ENCODE assay signal across 9 cellular contexts in the genomic region with DNA sequence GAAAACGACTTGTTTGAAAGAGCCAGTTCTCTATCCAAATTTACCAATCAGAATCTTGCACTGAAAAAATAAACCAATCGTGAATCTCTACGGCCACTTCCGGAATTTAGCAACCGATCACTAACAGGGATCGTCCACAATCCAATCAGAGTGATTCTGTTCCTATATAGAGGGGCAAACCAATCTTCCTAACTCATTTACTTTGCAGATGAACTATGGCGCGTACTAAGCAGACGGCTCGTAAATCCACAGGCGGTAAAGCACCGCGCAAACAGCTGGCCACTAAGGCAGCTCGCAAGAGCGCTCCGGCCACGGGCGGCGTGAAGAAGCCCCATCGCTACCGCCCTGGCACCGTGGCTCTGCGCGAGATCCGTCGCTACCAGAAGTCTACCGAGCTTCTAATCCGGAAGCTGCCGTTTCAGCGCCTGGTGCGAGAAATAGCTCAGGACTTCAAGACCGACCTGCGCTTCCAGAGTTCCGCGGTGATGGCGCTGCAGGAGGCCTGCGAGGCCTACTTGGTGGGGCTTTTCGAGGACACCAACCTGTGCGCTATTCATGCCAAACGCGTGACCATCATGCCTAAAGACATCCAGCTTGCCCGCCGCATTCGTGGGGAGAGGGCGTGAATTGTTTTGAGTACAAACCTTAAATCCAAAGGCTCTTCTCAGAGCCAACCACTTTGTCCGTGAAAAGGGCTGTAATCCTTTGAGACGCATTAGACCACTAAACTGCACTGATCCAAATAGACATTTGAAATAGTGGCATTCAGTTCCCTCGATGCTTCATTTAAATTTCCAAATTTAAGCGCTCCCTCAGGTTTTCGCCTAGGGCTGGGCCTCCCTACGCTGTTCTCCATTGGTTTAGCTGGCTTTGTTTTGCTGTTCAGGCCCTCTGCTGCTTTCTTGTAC.
DNase-seq lines count a peak whose midpoint lies in the region; ATAC-seq and TF ChIP-seq lines count a peak whose summit lies in the region.
"Had no signal": no experiment of that assay in that cellular context is flagged by ENCODE, and none has a peak within 500 bp of the region (broad histone marks: within the 10 kb centered on the region; RNA-seq: fewer than 3 reads in every experiment).

No MANE protein-coding gene starts in this region.

- H3K27me3 ChIP-seq in IMR-90 (ENCODE audit: control insufficient read depth, insufficient read depth, low read length) (no peaks in the 10 kb centered on the region), thymus (ENCODE audit: control insufficient read depth, insufficient read depth) (no peaks in the 10 kb centered on the region)

- peak overlapping the region; percentile 78 for H3K4ac ChIP-seq in IMR-90 (ENCODE audit: low read depth, low read length)

- peak; percentile 96 for TF ChIP-seq POLR2A in IMR-90 (IDR thresholded peaks at IDR 0.05; ENCODE audit: low read depth, low read length)

- peak overlapping the region; percentile 77 for H2AFZ ChIP-seq in IMR-90 (replicated peaks; ENCODE audit: low read length, poor library complexity)

- peak overlapping the region; percentile 44; the same call in 1 of the 2 replicates for H2BK120ac ChIP-seq in IMR-90 (ENCODE audit: low read depth, low read length)

- peak overlapping the region; percentile 54 for H3K18ac ChIP-seq in IMR-90 (ENCODE audit: low read depth, low read length)

- dilution Hi-C loops in IMR-90 (cut with HindIII; ENCODE audit: low sequenced_read_pairs, unreplicated experiment): no loop called here

- CTCF ChIA-PET in IMR-90 (lab: Yijun Ruan, JAX): interaction anchor here (0.6 to 1.5 kb wide), 3 partner anchors 31 to 370 kb away, joined by 3 to 5 read pairs (median 3); no protein-coding TSS in a partner anchor

- DNase-seq in IMR-90 (peak; percentile 97), choroid plexus epithelial cell (ENCODE audit: low read depth) (peak; percentile 97), kidney glomerular epithelial cell (lab: John Stamatoyannopoulos, UW) (peak; percentile 80), SHP77 treated with DMSO at 0.1 percent for 48 hours (lab: John Stamatoyannopoulos, UW) (no peak), cortex of kidney (lab: John Stamatoyannopoulos, UW) (no peak)

- no peak for TF ChIP-seq RAD21 in IMR-90 (IDR thresholded peaks at IDR 0.05; ENCODE audit: low read length)

- peak overlapping the region; percentile 61 for H3K23ac ChIP-seq in IMR-90 (ENCODE audit: low read depth, low read length)

- H2AK5ac ChIP-seq in IMR-90 (ENCODE audit: low read depth, low read length): peak overlapping the region; percentile 67

- H3K9ac ChIP-seq in IMR-90 (ENCODE audit: low read depth, low read length): peak overlapping the region; percentile 78

- no peaks in the 10 kb centered on the region for H3K9me3 ChIP-seq in IMR-90 (ENCODE audit: control insufficient read depth, insufficient read depth, low read length)
- no peaks in the 10 kb centered on the region for H3K9me3 ChIP-seq in thymus (ENCODE audit: control insufficient read depth)

- no peaks in the 10 kb centered on the region; the same call in 1 of the 2 replicates for H4K20me1 ChIP-seq in IMR-90 (ENCODE audit: insufficient read depth, low read length)

- no peaks in the 10 kb centered on the region for H3K36me3 ChIP-seq in IMR-90 (ENCODE audit: control insufficient read depth, insufficient read depth, low read length)
- peaks cover 6% of the 10 kb centered on the region for H3K36me3 ChIP-seq in thymus (ENCODE audit: control insufficient read depth, insufficient read depth)

- H2BK15ac ChIP-seq in IMR-90 (ENCODE audit: low read depth, low read length): 0 out of 3 replicates have a peak overlapping the region, but pooled peaks have one; percentile 11

- ATAC-seq in IMR-90 (ENCODE audit: low read depth) (peak; percentile 51), HG02798 (IDR thresholded peaks at IDR 0.05; ENCODE audit: poor library complexity, unreplicated experiment) (no peak), HG03342 (IDR thresholded peaks at IDR 0.05; ENCODE audit: unreplicated experiment) (no peak)

- H3K9me1 ChIP-seq in IMR-90 (ENCODE audit: insufficient read depth, low read length): no peaks in the 10 kb centered on the region

- H3K27ac ChIP-seq in IMR-90 (ENCODE audit: insufficient read depth, low read length) (peak overlapping the region; percentile 96), thymus (ENCODE audit: low read depth) (peak overlapping the region; percentile 66)
- H3K27ac ChIP-seq: SK-N-MC had no signal

- H3K4me1 ChIP-seq in IMR-90 (ENCODE audit: control insufficient read depth, insufficient read depth, low read length) (peaks cover 8% of the 10 kb centered on the region), thymus (ENCODE audit: control insufficient read depth, insufficient read depth, low read length) (peaks cover 3% of the 10 kb centered on the region)

- in situ Hi-C loops in IMR-90 (cut with MboI; ENCODE audit: low sequenced_read_pairs): loop anchor here (25.0 kb wide), 1 partner anchor 1612 kb away; a partner anchor contains a TSS

- H4K5ac ChIP-seq in IMR-90 (ENCODE audit: low read depth, low read length): peak overlapping the region; percentile 94

- peak overlapping the region; percentile 85 for H3K14ac ChIP-seq in IMR-90 (replicated peaks; ENCODE audit: low read depth, low read length)

- intact Hi-C loops in IMR-90 (cut with micrococcal nuclease): loop anchor here (1.0 to 2.0 kb wide), 2 partner anchors 9 to 48 kb away; a partner anchor contains a TSS

- TSS peak; percentile 94 for BruUV-seq in IMR-90 (replicated peaks; lab: Mats Ljungman, UMichigan)

- TF ChIP-seq CTCF in IMR-90 (conservative IDR thresholded peaks at IDR 0.05; ENCODE audit: low read depth, low read length) (peak; percentile 35), choroid plexus epithelial cell (conservative IDR thresholded peaks at IDR 0.05; ENCODE audit: low read depth, low read length) (peak; percentile 43)

- H2BK20ac ChIP-seq in IMR-90 (ENCODE audit: low read depth, low read length): peak overlapping the region; percentile 31; the same call in 1 of the 2 replicates

- H2BK5ac ChIP-seq in IMR-90 (ENCODE audit: low read depth, low read length, poor library complexity, severe bottlenecking): peak overlapping the region; percentile 91

- peak overlapping the region; percentile 74; the same call in 1 of the 2 replicates for H3K56ac ChIP-seq in IMR-90 (ENCODE audit: extremely low read depth, insufficient read depth, low read length)

- peak overlapping the region; percentile 81 for H3K4me3 ChIP-seq in IMR-90 (ENCODE audit: insufficient read depth, low read depth, low read length)
- H3K4me3 ChIP-seq in choroid plexus epithelial cell (ENCODE audit: low read depth, low read length): peak overlapping the region; percentile 68
- peak overlapping the region; percentile 60 for H3K4me3 ChIP-seq in thymus (ENCODE audit: low read length)
- H3K4me3 ChIP-seq: SK-N-MC had no signal

- POLR2A ChIA-PET in IMR-90 (lab: Charles Lee; ENCODE audit: unreplicated experiment): interaction anchor here (0.6 to 1.8 kb wide), 7 partner anchors 9 to 312 kb away, joined by 3 to 20 read pairs (median 5); a partner anchor contains a TSS

- H3K4me2 ChIP-seq in IMR-90 (ENCODE audit: low read depth, low read length): peak overlapping the region; percentile 96

- H3K79me1 ChIP-seq in IMR-90 (ENCODE audit: low read depth in 1 of 2, low read length in 2 of 2): peaks cover 0 to 10% of the 10 kb centered on the region in 2 experiments; a peak in 2 of 4 replicates

- 1% methylated on average over 31 of the region's 51 CpGs; no CpG with 5 or more reads in 1 of the 2 experiments for WGBS in IMR-90 (ENCODE audit: extremely low coverage in 2 of 2, insufficient read length in 1 of 2), 2 experiments
- WGBS in thymus: 88% methylated on average over 51 of the region's 51 CpGs

- H4K91ac ChIP-seq in IMR-90 (ENCODE audit: insufficient read depth, low read depth, low read length): peak overlapping the region; percentile 66

- peak overlapping the region; percentile 47 for H2AK9ac ChIP-seq in IMR-90 (replicated peaks; ENCODE audit: low read depth, low read length, poor library complexity)

- H4K8ac ChIP-seq in IMR-90 (ENCODE audit: low read depth in 2 of 2, low read length in 2 of 2): peak overlapping the region; percentile 62 to 82; a peak in 3 of 4 replicates

TF ChIP-seq in IMR-90, 13 proteins besides CTCF, POLR2A, EP300 and RAD21:
- TF ChIP-seq CEBPB (IDR thresholded peaks at IDR 0.05; ENCODE audit: low read depth, low read length) (peak; percentile 84), MAZ (IDR thresholded peaks at IDR 0.05; ENCODE audit: borderline replicate concordance, low read depth, low read length) (peak; percentile 37; the same call in 1 of the 2 replicates), ELK1 (IDR thresholded peaks at IDR 0.05; ENCODE audit: borderline replicate concordance, low read depth, low read length) (no peak), CHD1 (IDR thresholded peaks at IDR 0.05; ENCODE audit: low read depth, low read length) (peak; percentile 27; the same call in 1 of the 2 replicates), MAFK (IDR thresholded peaks at IDR 0.05; ENCODE audit: low read depth, low read length) (no peak), RFX5 (IDR thresholded peaks at IDR 0.05; ENCODE audit: low read depth, low read length) (no peak), RCOR1 (IDR thresholded peaks at IDR 0.05; ENCODE audit: insufficient replicate concordance, low read length) (no peak), MXI1 (IDR thresholded peaks at IDR 0.05; ENCODE audit: borderline replicate concordance, low read depth, low read length) (0 out of 2 replicates have a peak, but pooled peaks have one; percentile 27), BHLHE40 (IDR thresholded peaks at IDR 0.05; ENCODE audit: low read depth, low read length) (no peak), FOS (IDR thresholded peaks at IDR 0.05; ENCODE audit: low read depth, low read length) (no peak)

Comparison
In these comparisons a context has a peak if more than half of its experiments do, and no peak if none do; other contexts are left out.
1. DNase-seq: peak in IMR-90 (single experiment), choroid plexus epithelial cell (single experiment) and kidney glomerular epithelial cell (single experiment); none in SHP77 treated with DMSO at 0.1 percent for 48 hours (single experiment) and cortex of kidney (single experiment).
2. Peak in every context shown above with its lines, with median percentiles within 50 percentile points of each other: H3K4me3 ChIP-seq.